In the genomic region with DNA sequence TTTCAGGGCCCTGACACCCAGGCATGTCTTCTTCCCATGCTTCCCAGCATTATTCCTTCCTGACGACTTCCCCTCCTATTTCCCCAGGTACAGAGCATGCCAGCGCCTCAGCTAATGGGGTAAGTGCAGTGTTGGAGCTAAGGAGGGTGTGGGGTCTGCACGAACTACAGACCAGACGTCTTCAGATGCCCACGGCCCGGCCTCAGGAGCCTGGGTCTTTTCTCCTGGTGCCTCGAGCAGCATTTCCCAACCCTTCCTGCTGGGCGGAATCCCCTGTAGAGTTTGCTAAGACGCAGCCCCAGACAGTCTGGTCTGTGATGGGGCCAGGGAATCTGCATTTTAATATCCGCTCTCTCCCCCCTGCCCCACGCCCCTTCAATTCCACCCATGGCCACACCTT, we compare ENCODE assay signal across 33 cellular contexts. TPM values are rescaled to one million over a fixed set of nuclear protein-coding genes. Genes with fewer than 3 reads are reported as not detected.
"Had no signal": no experiment of that assay in that cellular context is flagged by ENCODE, and none has a peak within 500 bp of the region (broad histone marks: within the 10 kb centered on the region; RNA-seq: fewer than 3 reads in every experiment).

No MANE protein-coding gene starts in this region.

- H3K9me3 Mint-ChIP-seq: memory B cell; mesothelial cell of epicardium; naive B cell; natural killer cell treated with Interleukin-12 subunit alpha and Interleukin-12 subunit beta and Interleukin-15 and Interleukin-18, amount 100 ng/mL, for 72 hours; neural crest cell; stimulated activated effector memory CD8-positive, alpha-beta T cell treated with anti-CD3 and anti-CD28 coated beads, Interleukin-12 subunit alpha, Interleukin-12 subunit beta, amount 100 ng/mL, for 72 hours; type B pancreatic cell had no signal

- H3K9me3 ChIP-seq: esophagus squamous epithelium, heart right ventricle, mucosa of descending colon, neutrophil, prostate gland, right atrium auricular region, sigmoid colon, testis, tibial artery had no signal

- H3K27ac ChIP-seq: coronary artery, esophagus squamous epithelium, heart right ventricle, neutrophil, right atrium auricular region, sigmoid colon, testis, tibial artery had no signal

- H3K36me3 ChIP-seq: prostate gland had no signal

- H3K4me3 Mint-ChIP-seq: memory B cell; mesothelial cell of epicardium; naive B cell; natural killer cell treated with Interleukin-12 subunit alpha and Interleukin-12 subunit beta and Interleukin-15 and Interleukin-18, amount 100 ng/mL, for 72 hours; neural crest cell; stimulated activated effector memory CD8-positive, alpha-beta T cell treated with anti-CD3 and anti-CD28 coated beads, Interleukin-12 subunit alpha, Interleukin-12 subunit beta, amount 100 ng/mL, for 72 hours; type B pancreatic cell had no signal

- FAIRE-seq: islet of Langerhans had no signal

- H3K4me3 ChIP-seq: coronary artery, esophagus squamous epithelium, heart right ventricle, lung, mucosa of descending colon, prostate gland, right atrium auricular region, sigmoid colon, testis, tibial artery had no signal

- H3K4me1 ChIP-seq: prostate gland had no signal

- H3K4me1 Mint-ChIP-seq: mesothelial cell of epicardium had no signal

- H3K27ac Mint-ChIP-seq: memory B cell; mesothelial cell of epicardium; naive B cell; natural killer cell treated with Interleukin-12 subunit alpha and Interleukin-12 subunit beta and Interleukin-15 and Interleukin-18, amount 100 ng/mL, for 72 hours; stimulated activated effector memory CD8-positive, alpha-beta T cell treated with anti-CD3 and anti-CD28 coated beads, Interleukin-12 subunit alpha, Interleukin-12 subunit beta, amount 100 ng/mL, for 72 hours; type B pancreatic cell had no signal

- DNase-seq: dermis blood vessel endothelial cell; effector memory CD4-positive, alpha-beta T cell; erythroblast; esophagus squamous epithelium; foreskin melanocyte; glutamatergic neuron; heart right ventricle; hippocampal formation; left ventricle myocardium superior; mucosa of descending colon; naive B cell; sigmoid colon; stimulated activated CD4-positive, alpha-beta T cell treated with anti-CD3 and anti-CD28 coated beads, Interleukin-2, amount 100 ng/mL, for 24 hours; stimulated activated CD4-positive, alpha-beta T cell treated with anti-CD3 and anti-CD28 coated beads, Interleukin-4, amount 100 ng/mL, for 24 hours; stimulated activated naive CD8-positive, alpha-beta T cell treated with anti-CD3 and anti-CD28 coated beads, Interleukin-15, Interleukin-2, amounts not matched to agents 100 U/mL and 50 U/mL, for 24 hours; substantia nigra; testis; tibial artery had no signal

- H3K27me3 Mint-ChIP-seq: natural killer cell treated with Interleukin-12 subunit alpha and Interleukin-12 subunit beta and Interleukin-15 and Interleukin-18, amount 100 ng/mL, for 72 hours; type B pancreatic cell had no signal

- H3K27me3 ChIP-seq: esophagus squamous epithelium, heart right ventricle, neutrophil, right atrium auricular region, sigmoid colon, testis, tibial artery had no signal

- H3K36me3 Mint-ChIP-seq: memory B cell; naive B cell; natural killer cell treated with Interleukin-12 subunit alpha and Interleukin-12 subunit beta and Interleukin-15 and Interleukin-18, amount 100 ng/mL, for 72 hours; stimulated activated effector memory CD8-positive, alpha-beta T cell treated with anti-CD3 and anti-CD28 coated beads, Interleukin-12 subunit alpha, Interleukin-12 subunit beta, amount 100 ng/mL, for 72 hours had no signal

- ATAC-seq: heart right ventricle; left ventricle myocardium superior; mucosa of descending colon; natural killer cell treated with Interleukin-12 subunit alpha and Interleukin-12 subunit beta and Interleukin-15 and Interleukin-18, amount 100 ng/mL, for 72 hours; stimulated activated effector memory CD8-positive, alpha-beta T cell treated with anti-CD3 and anti-CD28 coated beads, Interleukin-12 subunit alpha, Interleukin-12 subunit beta, amount 100 ng/mL, for 72 hours; stimulated activated naive CD8-positive, alpha-beta T cell treated with anti-CD3 and anti-CD28 coated beads, Interleukin-15, Interleukin-2, amounts not matched to agents 100 U/mL and 50 U/mL, for 24 hours had no signal

RNA-seq across cellular contexts. Expression of a gene that starts 37.7 kb away (rescaled TPM):
- total RNA-seq: esophagus squamous epithelium; heart right ventricle; left ventricle myocardium superior; mesothelial cell of epicardium; natural killer cell treated with Interleukin-12 subunit alpha and Interleukin-12 subunit beta and Interleukin-15 and Interleukin-18, amount 100 ng/mL, for 72 hours; neural crest cell; osteocyte; prostate gland; right atrium auricular region; sigmoid colon; urinary bladder had no signal
- polyA plus RNA-seq: heart right ventricle, lung, sigmoid colon, urinary bladder had no signal

RNA-seq across cellular contexts. Expression of a gene that starts 47.8 kb away (rescaled TPM):
- total RNA-seq: dermis blood vessel endothelial cell; esophagus squamous epithelium; heart right ventricle; left ventricle myocardium superior; lung; mesothelial cell of epicardium; mucosa of descending colon; natural killer cell treated with Interleukin-12 subunit alpha and Interleukin-12 subunit beta and Interleukin-15 and Interleukin-18, amount 100 ng/mL, for 72 hours; neural crest cell; osteocyte; prostate gland; right atrium auricular region; sigmoid colon; skeletal muscle tissue; urinary bladder had no signal
- polyA plus RNA-seq: lung, sigmoid colon, urinary bladder had no signal
